13 cellular contexts compared by ENCODE assay signal in genomic region chr4:40240040-40240653, GRCh38. TPM values are rescaled to one million over a fixed set of nuclear protein-coding genes. Genes with fewer than 3 reads are reported as not detected.
DNase-seq lines count a peak whose midpoint lies in the region; ATAC-seq and TF ChIP-seq lines count a peak whose summit lies in the region.
"Had no signal": no experiment of that assay in that cellular context is flagged by ENCODE, and none has a peak within 500 bp of the region (broad histone marks: within the 10 kb centered on the region; RNA-seq: fewer than 3 reads in every experiment).

No MANE protein-coding gene starts in this region.

- ATAC-seq in activated naive CD4-positive, alpha-beta T cell treated with anti-CD3 and anti-CD28 coated beads, Interleukin-2, amount 50 U/mL, for 72 hours: no peak
- ATAC-seq: Right ventricle myocardium inferior had no signal

- DNase-seq in activated effector memory CD4-positive, alpha-beta T cell treated with anti-CD3 and anti-CD28 coated beads, Interleukin-2, amount 50 U/mL, for 16 hours: peak; percentile 62
- no peak for DNase-seq in activated effector memory CD4-positive, alpha-beta T cell treated with Interleukin-2 at 50 U/mL for 16 hours
- peak; percentile 44 for DNase-seq in MG63
- no peak for DNase-seq in activated naive CD4-positive, alpha-beta T cell treated with anti-CD3 and anti-CD28 coated beads, Interleukin-2, amount 50 U/mL, for 72 hours (ENCODE audit: low spot score in 2 of 2)
- no peak for DNase-seq in retina
- DNase-seq in Kasumi-1 (lab: John Stamatoyannopoulos, UW): no peak
- DNase-seq in NCI-H82 (lab: John Stamatoyannopoulos, UW): no peak
- DNase-seq: glutamatergic neuron; NCI-H187; NCI-H526 treated with DMSO at 0.1 percent for 48 hours; stimulated activated CD8-positive, alpha-beta memory T cell treated with anti-CD3 and anti-CD28 coated beads, Interleukin-4, amount 100 ng/mL, for 48 hours had no signal

- peak overlapping the region; percentile 94 to 97 for H3K27ac Mint-ChIP-seq in activated naive CD4-positive, alpha-beta T cell treated with anti-CD3 and anti-CD28 coated beads, Interleukin-2, amount 50 U/mL, for 72 hours

- H3K9me3 ChIP-seq in MG63: no peaks in the 10 kb centered on the region
- H3K9me3 ChIP-seq in neutrophil: no peaks in the 10 kb centered on the region

- H3K36me3 ChIP-seq in MG63: no peaks in the 10 kb centered on the region
- H3K36me3 ChIP-seq in neutrophil: no peaks in the 10 kb centered on the region

- H3K4me3 ChIP-seq in MG63 (no peak overlapping the region), neutrophil (ENCODE audit: low read depth in 1 of 2, low read length in 1 of 2) (no peak overlapping the region)

- H3K27me3 ChIP-seq in MG63: no peaks in the 10 kb centered on the region
- no peaks in the 10 kb centered on the region for H3K27me3 ChIP-seq in neutrophil

- H3K4me1 ChIP-seq in neutrophil (ENCODE audit: control insufficient read depth in 1 of 2, insufficient read depth in 1 of 2, low read depth in 1 of 2, low read length in 1 of 2): peaks cover 72% of the 10 kb centered on the region in 2 experiments

- H3K27ac ChIP-seq in neutrophil: peak overlapping the region; percentile 95

- TF ChIP-seq CTCF in neutrophil (IDR thresholded peaks at IDR 0.05): no peak

- H3K36me3 Mint-ChIP-seq in activated naive CD4-positive, alpha-beta T cell treated with anti-CD3 and anti-CD28 coated beads, Interleukin-2, amount 50 U/mL, for 72 hours: peaks cover 45 to 68% of the 10 kb centered on the region in 2 donors

- H3K9me3 Mint-ChIP-seq in activated naive CD4-positive, alpha-beta T cell treated with anti-CD3 and anti-CD28 coated beads, Interleukin-2, amount 50 U/mL, for 72 hours: no peaks in the 10 kb centered on the region

RNA-seq across cellular contexts. Expression of gene RHOH, which starts 43.3 kb away (rescaled TPM):
- not detected in 2 replicates for total RNA-seq in MG63 (2014; rRNA removed; shearing (Covaris generic); ENCODE audit: low replicate concordance)
- 10 to 100 TPM; 81.2 to 82.9 TPM for total RNA-seq in activated naive CD4-positive, alpha-beta T cell treated with anti-CD3 and anti-CD28 coated beads, Interleukin-2, amount 50 U/mL, for 72 hours

Comparison
In these comparisons a context has a peak if more than half of its experiments do, and no peak if none do; other contexts are left out.
1. DNase-seq: peak in activated effector memory CD4-positive, alpha-beta T cell treated with anti-CD3 and anti-CD28 coated beads, Interleukin-2, amount 50 U/mL, for 16 hours (single experiment) and MG63 (single experiment); none in activated effector memory CD4-positive, alpha-beta T cell treated with Interleukin-2 at 50 U/mL for 16 hours (single experiment), activated naive CD4-positive, alpha-beta T cell treated with anti-CD3 and anti-CD28 coated beads, Interleukin-2, amount 50 U/mL, for 72 hours (0 of 2), retina (single experiment), Kasumi-1 (0 of 2) and NCI-H82 (single experiment).
2. RNA of gene RHOH, which starts 43.3 kb away (total RNA-seq): 81.2 to 82.9 TPM in activated naive CD4-positive, alpha-beta T cell treated with anti-CD3 and anti-CD28 coated beads, Interleukin-2, amount 50 U/mL, for 72 hours; not detected in MG63; every median in the first group is over 10 times any median in the second.